8 cellular contexts compared by ENCODE assay signal in genomic region chr9:107488400-107489143, GRCh38. TPM values are rescaled to one million over a fixed set of nuclear protein-coding genes. Genes with fewer than 3 reads are reported as not detected.
A peak's percentile ranks its signal among the peaks of the same experiment; 100 is the strongest.
DNase-seq lines count a peak whose midpoint lies in the region; ATAC-seq and TF ChIP-seq lines count a peak whose summit lies in the region.

No MANE protein-coding gene starts in this region.

- peaks cover 4% of the 10 kb centered on the region for H3K4me1 ChIP-seq in mesodermal cell (ENCODE audit: control insufficient read depth, insufficient read depth, low read length, poor library complexity, severe bottlenecking)
- H3K4me1 ChIP-seq in upper lobe of left lung = peaks cover 25 to 41% (median 35%) of the 10 kb centered on the region in 4 donors

- TF ChIP-seq EP300 in upper lobe of left lung (IDR thresholded peaks at IDR 0.05) = peak in 2 of 4 donors; percentile 37 to 46

- DNase-seq in activated T-cell treated with anti-CD3 and anti-CD28 coated beads, Interleukin-2, amount 50 U/mL, for 4 hours = no peak
- DNase-seq in activated T-cell treated with anti-CD3 and anti-CD28 coated beads for 4 hours (no peak), SW480 (ENCODE audit: low spot score) (peak; percentile 56), epithelial cell of esophagus (ENCODE audit: low read depth) (peak; percentile 71), upper lobe of left lung (peak; percentile 77 to 93), KBM-7 (no peak)
- no peak for DNase-seq in NK-92 treated with Interleukin-12 subunit alpha and Interleukin-12 subunit beta, amount 100 ng/mL, for 24 hours (lab: John Stamatoyannopoulos, UW)

- H3K27me3 ChIP-seq in upper lobe of left lung = peaks cover 0 to 22% (median 7%) of the 10 kb centered on the region in 4 donors

- peak in 3 of 4 donors; percentile 28 to 93 (median 86) for TF ChIP-seq POLR2A in upper lobe of left lung (IDR thresholded peaks at IDR 0.05)

- TF ChIP-seq CTCF in epithelial cell of esophagus (IDR thresholded peaks at IDR 0.05; ENCODE audit: insufficient read depth, low read depth, low read length, missing control alignments) (no peak), upper lobe of left lung (IDR thresholded peaks at IDR 0.05) (peak in 1 of 6 experiments; percentile 2)

- H3K27me3 Mint-ChIP-seq in activated T-cell treated with anti-CD3 and anti-CD28 coated beads, Interleukin-2, amount 50 U/mL, for 4 hours (ENCODE audit: low read depth) = peaks cover 59% of the 10 kb centered on the region

- H3K27ac ChIP-seq in mesodermal cell (ENCODE audit: low read depth, low read length, severe bottlenecking) = no peak overlapping the region
- peak overlapping the region; percentile 93 to 97 (median 95) for H3K27ac ChIP-seq in upper lobe of left lung

- H3K4me3 Mint-ChIP-seq in activated T-cell treated with anti-CD3 and anti-CD28 coated beads, Interleukin-2, amount 50 U/mL, for 4 hours = peak overlapping the region; percentile 65

- H3K36me3 ChIP-seq in mesodermal cell (ENCODE audit: control insufficient read depth, insufficient read depth, low read length) (no peaks in the 10 kb centered on the region), upper lobe of left lung (peaks cover 0 to 45% (median 11%) of the 10 kb centered on the region in 4 donors)

- WGBS in mesodermal cell (ENCODE audit: insufficient coverage in 2 of 2), 2 experiments = 0 to 1% methylated on average over 56 to 71 of the region's 79 CpGs
- WGBS in upper lobe of left lung, 2 donors = 1% methylated on average over 10 to 43 of the region's 79 CpGs

- H3K4me3 ChIP-seq in epithelial cell of esophagus (ENCODE audit: low read length) (peak overlapping the region; percentile 88), mesodermal cell (ENCODE audit: extremely low read depth, insufficient read depth, low read length, poor library complexity, severe bottlenecking) (peak overlapping the region; percentile 38), upper lobe of left lung (peak overlapping the region; percentile 64 to 87 (median 66))

- H3K9me3 Mint-ChIP-seq in activated T-cell treated with anti-CD3 and anti-CD28 coated beads, Interleukin-2, amount 50 U/mL, for 4 hours = no peaks in the 10 kb centered on the region

- H3K4me1 Mint-ChIP-seq in activated T-cell treated with anti-CD3 and anti-CD28 coated beads, Interleukin-2, amount 50 U/mL, for 4 hours (ENCODE audit: low read depth) = peaks cover 14% of the 10 kb centered on the region

- in situ Hi-C loops in KBM-7 (cut with MboI; ENCODE audit: low pct_unique_long_range_greater_than_20kb, low sequenced_read_pairs) = no loop called here

- ATAC-seq in activated T-cell treated with anti-CD3 and anti-CD28 coated beads, Interleukin-2, amount 50 U/mL, for 4 hours = no peak
- peak; percentile 49 to 66 for ATAC-seq in upper lobe of left lung (ENCODE audit: low FRiP score in 2 of 2)

- H3K36me3 Mint-ChIP-seq in activated T-cell treated with anti-CD3 and anti-CD28 coated beads, Interleukin-2, amount 50 U/mL, for 4 hours (ENCODE audit: insufficient read depth) = no peaks in the 10 kb centered on the region

- no peaks in the 10 kb centered on the region for H3K9me3 ChIP-seq in mesodermal cell (ENCODE audit: control insufficient read depth, low read length)
- no peaks in the 10 kb centered on the region for H3K9me3 ChIP-seq in upper lobe of left lung

RNA-seq across cellular contexts. Expression of gene KLF4, which starts 1.0 kb away (rescaled TPM):
- total RNA-seq in activated T-cell treated with anti-CD3 and anti-CD28 coated beads, Interleukin-2, amount 50 U/mL, for 4 hours = under 1 TPM; 0.35 to 0.56 (median 0.50) TPM
- 1.2 TPM for polyA plus RNA-seq in mesodermal cell (2013, experiment 1 of 2)
- 1.2 TPM for polyA plus RNA-seq in mesodermal cell (2013, experiment 2 of 2)
- total RNA-seq in upper lobe of left lung = 100 to 1,000 TPM in 3 of 6 donors, 10 to 100 TPM in 3; 50.3 to 213 (median 104) TPM

Comparison
In these comparisons a context has a peak if more than half of its experiments do, and no peak if none do; other contexts are left out.
1. ATAC-seq: peak in upper lobe of left lung (2 of 2); none in activated T-cell treated with anti-CD3 and anti-CD28 coated beads, Interleukin-2, amount 50 U/mL, for 4 hours (0 of 2).
2. DNase-seq: peak in SW480 (single experiment), epithelial cell of esophagus (single experiment) and upper lobe of left lung (2 of 2); none in activated T-cell treated with anti-CD3 and anti-CD28 coated beads, Interleukin-2, amount 50 U/mL, for 4 hours (single experiment), activated T-cell treated with anti-CD3 and anti-CD28 coated beads for 4 hours (single experiment), NK-92 treated with Interleukin-12 subunit alpha and Interleukin-12 subunit beta, amount 100 ng/mL, for 24 hours (single experiment) and KBM-7 (single experiment).
3. H3K4me3 ChIP-seq: peak in every context shown above with its lines; median percentile 88 in epithelial cell of esophagus; 66 in upper lobe of left lung; 38 in mesodermal cell.
4. RNA of gene KLF4, which starts 1.0 kb away (total RNA-seq): 50.3 to 213 TPM in upper lobe of left lung; 0.35 to 0.56 TPM in activated T-cell treated with anti-CD3 and anti-CD28 coated beads, Interleukin-2, amount 50 U/mL, for 4 hours; every median in the first group is over 10 times any median in the second.